Comparison of ENCODE assay signal across 18 cellular contexts in genomic region chr11:15309296-15309695, GRCh38.
"Had no signal": no experiment of that assay in that cellular context is flagged by ENCODE, and none has a peak within 500 bp of the region (broad histone marks: within the 10 kb centered on the region; RNA-seq: fewer than 3 reads in every experiment).

No MANE protein-coding gene starts in this region.

- H3K27ac Mint-ChIP-seq: activated naive CD8-positive, alpha-beta T cell treated with anti-CD3 and anti-CD28 coated beads, Interleukin-2, amount 50 U/mL, for 24 hours; endodermal cell; stimulated activated naive CD8-positive, alpha-beta T cell treated with anti-CD3 and anti-CD28 coated beads, Interleukin-15, Interleukin-2, amounts not matched to agents 100 ng/mL and 50 ng/mL, for 24 hours; T-helper 17 cell had no signal

- ATAC-seq: activated CD4-positive, CD25-positive, alpha-beta regulatory T cell treated with anti-CD3 and anti-CD28 coated beads, Interleukin-2, amount 50 U/mL, for 24 hours; activated naive CD8-positive, alpha-beta T cell treated with anti-CD3 and anti-CD28 coated beads, Interleukin-2, amount 50 U/mL, for 24 hours; psoas muscle; T-helper 17 cell had no signal

- H3K36me3 ChIP-seq: left ventricle myocardium inferior, right lobe of liver, spleen, suprapubic skin had no signal

- DNase-seq: activated CD4-positive, alpha-beta T cell treated with anti-CD3 and anti-CD28 coated beads, Interleukin-2, amount 50 U/mL, for 4 hours; activated naive CD4-positive, alpha-beta T cell; activated naive CD8-positive, alpha-beta T cell treated with anti-CD3 and anti-CD28 coated beads, Interleukin-2, amount 50 U/mL, for 24 hours; activated T-cell treated with anti-CD3 and anti-CD28 coated beads for 4 hours; dorsolateral prefrontal cortex; endodermal cell; erythroblast; glutamatergic neuron; hypothalamus; left ventricle myocardium inferior; psoas muscle; right lobe of liver; spleen; T-helper 17 cell; trophoblast cell had no signal

- H3K9me3 Mint-ChIP-seq: activated naive CD8-positive, alpha-beta T cell treated with anti-CD3 and anti-CD28 coated beads, Interleukin-2, amount 50 U/mL, for 24 hours; endodermal cell; stimulated activated naive CD8-positive, alpha-beta T cell treated with anti-CD3 and anti-CD28 coated beads, Interleukin-15, Interleukin-2, amounts not matched to agents 100 ng/mL and 50 ng/mL, for 24 hours had no signal

- H3K27ac ChIP-seq: dorsolateral prefrontal cortex, left ventricle myocardium inferior, psoas muscle, right lobe of liver, spleen, suprapubic skin had no signal

- H3K4me1 ChIP-seq: left ventricle myocardium inferior, psoas muscle, right lobe of liver, spleen, suprapubic skin had no signal

- H3K4me3 ChIP-seq: dorsolateral prefrontal cortex, left ventricle myocardium inferior, psoas muscle, right lobe of liver, spleen, suprapubic skin had no signal

- H3K27me3 ChIP-seq: right lobe of liver, suprapubic skin had no signal
